ENCODE assay signal across 1 cellular context in genomic region chr20:17657079-17657825, GRCh38.
TF ChIP-seq lines count a peak whose summit lies in the region.

No MANE protein-coding gene starts in this region.

TF ChIP-seq in H1, 55 proteins besides CTCF, POLR2A, EP300 and RAD21:
- TF ChIP-seq POU5F1 (IDR thresholded peaks at IDR 0.05; ENCODE audit: low read depth, low read length) (no peak), USF2 (IDR thresholded peaks at IDR 0.05; ENCODE audit: low read length) (no peak), RNF2 (IDR thresholded peaks at IDR 0.05; ENCODE audit: borderline replicate concordance, low read depth, low read length, missing control alignments, poor library complexity, severe bottlenecking) (no peak), RFX5 (IDR thresholded peaks at IDR 0.05; ENCODE audit: borderline replicate concordance, low read depth, low read length) (no peak), JUND (IDR thresholded peaks at IDR 0.05; ENCODE audit: low read length) (no peak), EGR1 (IDR thresholded peaks at IDR 0.05; ENCODE audit: borderline replicate concordance, low read depth, low read length) (no peak), GTF2F1 (IDR thresholded peaks at IDR 0.05; ENCODE audit: borderline replicate concordance, low read depth, low read length) (no peak)
